21 cellular contexts compared by ENCODE assay signal in genomic region chr3:185982632-185983031, GRCh38. TPM values are rescaled to one million over a fixed set of nuclear protein-coding genes. Genes with fewer than 3 reads are reported as not detected.
DNase-seq lines count a peak whose midpoint lies in the region; ATAC-seq and TF ChIP-seq lines count a peak whose summit lies in the region.
"Had no signal": no experiment of that assay in that cellular context is flagged by ENCODE, and none has a peak within 500 bp of the region (broad histone marks: within the 10 kb centered on the region; RNA-seq: fewer than 3 reads in every experiment).

No MANE protein-coding gene starts in this region.

- no peak for TF ChIP-seq POLR2A in thyroid gland (IDR thresholded peaks at IDR 0.05)

- H3K27ac ChIP-seq in right atrium auricular region (no peak overlapping the region), thyroid gland (no peak overlapping the region), brain microvascular endothelial cell (no peak overlapping the region)
- H3K27ac ChIP-seq: BLaER1 treated with 17β-estradiol and CSF1 and Interleukin-3, amounts not matched to agents 10 nM and 100 nM; C4-2B had no signal

- TF ChIP-seq CTCF in right atrium auricular region (IDR thresholded peaks at IDR 0.05) (no peak), Calu3 (IDR thresholded peaks at IDR 0.05; ENCODE audit: unreplicated experiment) (no peak), thyroid gland (IDR thresholded peaks at IDR 0.05) (no peak), brain microvascular endothelial cell (IDR thresholded peaks at IDR 0.05; ENCODE audit: low read depth, low read length, missing control alignments) (no peak)

- peaks cover 16% of the 10 kb centered on the region for H3K27me3 Mint-ChIP-seq in Calu3 (ENCODE audit: unreplicated experiment)

- peak; percentile 49 for DNase-seq in right atrium auricular region (ENCODE audit: low spot score)
- no peak for DNase-seq in Right ventricle myocardium superior
- DNase-seq in Calu3 = no peak
- DNase-seq in thyroid gland = no peak
- no peak for DNase-seq in brain microvascular endothelial cell
- DNase-seq: 8988T; AML-193; Caco-2; CD4-positive, alpha-beta T cell; CD8-positive, alpha-beta T cell; DMS 273 treated with DMSO at 0.1 percent for 48 hours; DMS153; DMS53; DMS79; DND-41; EL; GDM1 had no signal

- H3K4me3 Mint-ChIP-seq in Calu3 (ENCODE audit: low read depth, unreplicated experiment) = no peak overlapping the region
- H3K4me3 Mint-ChIP-seq: B cell; CD4-positive, alpha-beta T cell; CD8-positive, alpha-beta T cell had no signal

- 65% methylated on average over 3 of the region's 3 CpGs for WGBS in thyroid gland, 2 donors

- peaks cover 17% of the 10 kb centered on the region for H3K4me1 Mint-ChIP-seq in Calu3 (ENCODE audit: low read depth, unreplicated experiment)
- H3K4me1 Mint-ChIP-seq: B cell had no signal

- H3K27ac Mint-ChIP-seq in Calu3 (ENCODE audit: unreplicated experiment) = no peak overlapping the region
- H3K27ac Mint-ChIP-seq: B cell; CD4-positive, alpha-beta T cell; CD8-positive, alpha-beta T cell had no signal

- H3K4me3 ChIP-seq in right atrium auricular region (no peak overlapping the region), thyroid gland (replicated peaks in 1 of 3) (no peak overlapping the region), brain microvascular endothelial cell (ENCODE audit: low read depth, low read length) (no peak overlapping the region)
- H3K4me3 ChIP-seq: BLaER1 treated with 17β-estradiol and CSF1 and Interleukin-3, amounts not matched to agents 10 nM and 100 nM; GM12878 had no signal

- H3K4me1 ChIP-seq in right atrium auricular region = peaks cover 0 to 9% of the 10 kb centered on the region in 2 donors
- H3K4me1 ChIP-seq in thyroid gland = peaks cover 3 to 13% of the 10 kb centered on the region in 2 donors
- H3K4me1 ChIP-seq: Caco-2 had no signal

- H3K27me3 ChIP-seq in right atrium auricular region = no peaks in the 10 kb centered on the region
- H3K27me3 ChIP-seq in thyroid gland = no peaks in the 10 kb centered on the region
- H3K27me3 ChIP-seq in brain microvascular endothelial cell (replicated peaks) = no peaks in the 10 kb centered on the region
- H3K27me3 ChIP-seq: BLaER1 treated with 17β-estradiol and CSF1 and Interleukin-3, amounts not matched to agents 10 nM and 100 nM had no signal

- intact Hi-C loops in Right ventricle myocardium superior (cut with DNase I) = loop anchor here (2.0 to 5.0 kb wide), 2 partner anchors 260 to 560 kb away; partner anchors contain the start of gene CRYGS
- intact Hi-C loops in Calu3 (cut with micrococcal nuclease; ENCODE audit: unreplicated experiment) = loop anchor here (1.0 to 10.0 kb wide), 4 partner anchors 260 to 632 kb away; partner anchors contain the start of gene AHSG
- intact Hi-C loops in thyroid gland (cut with DNase I) = loop anchor here (5.0 kb wide), 1 partner anchor 560 kb away; the partner anchor contains the start of gene CRYGS

- in situ Hi-C loops in brain microvascular endothelial cell (cut with HindIII; ENCODE audit: low pct_ligation_motif_present, low sequenced_read_pairs) = loop anchor here (25.0 kb wide), 2 partner anchors 255 to 555 kb away; partner anchors contain the start of gene CRYGS

- ATAC-seq in Right ventricle myocardium superior (ENCODE audit: poor library complexity) = no peak
- ATAC-seq: CD8-positive, alpha-beta T cell; GM12878 had no signal

- BruUV-seq in Calu3 (replicated peaks; lab: Mats Ljungman, UMichigan) = TSS peak; percentile 16

- CTCF ChIA-PET in Calu3 (lab: Charles Lee) = interaction anchor here (0.6 to 2.4 kb wide), 10 partner anchors 10 to 1011 kb away, joined by 3 to 26 read pairs (median 5); no protein-coding TSS in a partner anchor

- no peaks in the 10 kb centered on the region for H3K9me3 Mint-ChIP-seq in Calu3 (ENCODE audit: low read depth, unreplicated experiment)
- H3K9me3 Mint-ChIP-seq: CD4-positive, alpha-beta T cell; CD8-positive, alpha-beta T cell had no signal

- peaks cover 1% of the 10 kb centered on the region for H3K36me3 Mint-ChIP-seq in Calu3 (ENCODE audit: insufficient read depth, unreplicated experiment)
- H3K36me3 Mint-ChIP-seq: CD8-positive, alpha-beta T cell had no signal

- no peaks in the 10 kb centered on the region for H3K9me3 ChIP-seq in right atrium auricular region
- H3K9me3 ChIP-seq in thyroid gland = no peaks in the 10 kb centered on the region
- H3K9me3 ChIP-seq: BLaER1 treated with 17β-estradiol and CSF1 and Interleukin-3, amounts not matched to agents 10 nM and 100 nM; Caco-2 had no signal

- H3K36me3 ChIP-seq in right atrium auricular region = no peaks in the 10 kb centered on the region
- peaks cover 0 to 5% of the 10 kb centered on the region in 2 donors for H3K36me3 ChIP-seq in thyroid gland
- no peaks in the 10 kb centered on the region for H3K36me3 ChIP-seq in brain microvascular endothelial cell (replicated peaks)
- H3K36me3 ChIP-seq: BLaER1 treated with 17β-estradiol and CSF1 and Interleukin-3, amounts not matched to agents 10 nM and 100 nM had no signal

RNA-seq across cellular contexts. Expression of gene TRA2B, which starts 44.8 kb away (rescaled TPM):
- total RNA-seq in right atrium auricular region = 100 to 1,000 TPM; 144 to 163 TPM
- total RNA-seq in Right ventricle myocardium superior = 41.4 TPM
- total RNA-seq in Calu3 (2022) = 212 and 238 TPM in 2 replicates
- 100 to 1,000 TPM; 162 to 237 (median 202) TPM for total RNA-seq in thyroid gland
